Comparison of ENCODE assay signal across 21 cellular contexts in the genomic region with DNA sequence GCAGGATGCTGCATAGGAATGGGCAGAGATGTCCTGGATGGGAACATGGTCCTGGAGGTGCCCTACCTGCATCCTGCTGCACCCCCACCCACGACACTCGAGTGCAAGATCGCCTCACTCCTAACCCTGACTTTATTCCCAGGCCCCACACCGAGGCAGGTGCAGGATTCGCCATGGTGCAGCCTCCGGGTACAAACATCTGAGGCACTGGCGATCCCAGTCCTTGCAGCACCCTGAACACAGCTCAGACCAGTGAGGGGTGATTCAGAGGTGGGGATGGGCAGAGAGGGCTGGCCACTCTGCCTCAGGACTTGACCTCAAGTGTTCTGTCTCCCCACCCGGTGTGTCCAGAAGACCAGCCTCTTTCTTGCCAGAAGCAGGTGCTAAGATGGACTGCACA. TPM values are rescaled to one million over a fixed set of nuclear protein-coding genes. Genes with fewer than 3 reads are reported as not detected.
DNase-seq lines count a peak whose midpoint lies in the region; ATAC-seq, FAIRE-seq and TF ChIP-seq lines count a peak whose summit lies in the region.
"Had no signal": no experiment of that assay in that cellular context is flagged by ENCODE, and none has a peak within 500 bp of the region (broad histone marks: within the 10 kb centered on the region; RNA-seq: fewer than 3 reads in every experiment).

No MANE protein-coding gene starts in this region.

- H2BK15ac ChIP-seq in H1 (ENCODE audit: low read length) (no peak overlapping the region), H9 (ENCODE audit: low read depth, low read length) (no peak overlapping the region)

- H2AFZ ChIP-seq in H1 (ENCODE audit: low read length) = no peak overlapping the region
- H2AFZ ChIP-seq in H9 (ENCODE audit: low read length) = no peak overlapping the region
- H2AFZ ChIP-seq: GM23248 had no signal

- H2BK5ac ChIP-seq in H1 (ENCODE audit: low read depth, low read length) (no peak overlapping the region), H9 (ENCODE audit: insufficient read length, low read length) (no peak overlapping the region)

- H3K56ac ChIP-seq in H1 (replicated peaks; ENCODE audit: insufficient read length, low read depth, low read length) (no peak overlapping the region), H9 (ENCODE audit: insufficient read length, low read depth, low read length) (no peak overlapping the region)

- H3K79me2 ChIP-seq in H1 (ENCODE audit: control insufficient read depth in 1 of 2, insufficient read depth in 2 of 2, low read length in 2 of 2) = peaks cover 0 to 7% of the 10 kb centered on the region in 2 experiments; a peak in 1 of 4 replicates
- no peaks in the 10 kb centered on the region; the same call in 1 of the 2 replicates for H3K79me2 ChIP-seq in H9 (ENCODE audit: insufficient read depth, low read length)

- H3K23ac ChIP-seq in H1 (ENCODE audit: insufficient read length) (no peak overlapping the region), H9 (ENCODE audit: insufficient read length, low read depth, low read length) (no peak overlapping the region)

- H2BK12ac ChIP-seq in H1 (ENCODE audit: low read depth, low read length) = no peak overlapping the region
- H2BK12ac ChIP-seq in H9 (ENCODE audit: insufficient read length, low read depth, low read length) = no peak overlapping the region

- no peaks in the 10 kb centered on the region for H3K27me3 Mint-ChIP-seq in CD4-positive, alpha-beta T cell
- H3K27me3 Mint-ChIP-seq in IgD-negative memory B cell (no peaks in the 10 kb centered on the region), H9 (ENCODE audit: low read depth) (no peaks in the 10 kb centered on the region), WTC11 (ENCODE audit: low read depth) (no peaks in the 10 kb centered on the region)
- H3K27me3 Mint-ChIP-seq: activated naive CD8-positive, alpha-beta T cell treated with anti-CD3 and anti-CD28 coated beads, Interleukin-2, amount 10 ng/mL, durations not matched to agents 7 days and 5 days; brain had no signal

- H3K27ac Mint-ChIP-seq in CD4-positive, alpha-beta T cell = peak overlapping the region; percentile 62
- H3K27ac Mint-ChIP-seq in IgD-negative memory B cell (peak overlapping the region in 2 of 3 donors; percentile 39 to 53), H9 (no peak overlapping the region; a peak in 1 of 7 replicates), WTC11 (no peak overlapping the region)
- H3K27ac Mint-ChIP-seq: activated naive CD8-positive, alpha-beta T cell treated with anti-CD3 and anti-CD28 coated beads, Interleukin-2, amount 10 ng/mL, durations not matched to agents 7 days and 5 days; brain; nephron progenitor cell had no signal

- H4K91ac ChIP-seq in H1 (replicated peaks; ENCODE audit: insufficient read length, low read length) (no peak overlapping the region), H9 (ENCODE audit: insufficient read length, low read depth, low read length) (no peak overlapping the region)

- no peak overlapping the region for H4K8ac ChIP-seq in H1 (ENCODE audit: extremely low read depth, insufficient read depth, low read length)
- H4K8ac ChIP-seq in H9 (replicated peaks; ENCODE audit: insufficient read length, low read depth, low read length) = no peak overlapping the region

- H3K14ac ChIP-seq in H1 (ENCODE audit: insufficient read length) (no peak overlapping the region), H9 (ENCODE audit: insufficient read depth, low read length) (no peak overlapping the region)

- H3K27me3 ChIP-seq in CD4-positive, alpha-beta T cell (ENCODE audit: control insufficient read depth, insufficient read depth, low read length) = no peaks in the 10 kb centered on the region
- H3K27me3 ChIP-seq in H1 (replicated peaks in 1 of 4; ENCODE audit: control insufficient read depth in 3 of 4, extremely low read depth in 1 of 4, insufficient read depth in 3 of 4, low read length in 3 of 4) (no peaks in the 10 kb centered on the region), H9 (ENCODE audit: insufficient read depth, low read length) (no peaks in the 10 kb centered on the region)

- H3K36me3 Mint-ChIP-seq in CD4-positive, alpha-beta T cell (ENCODE audit: low read depth) = peaks cover 93% of the 10 kb centered on the region
- H3K36me3 Mint-ChIP-seq in IgD-negative memory B cell (peaks cover 12% of the 10 kb centered on the region), H9 (ENCODE audit: insufficient read depth in 1 of 3, low read depth in 3 of 3) (peaks cover 9 to 33% (median 28%) of the 10 kb centered on the region in 3 experiments; a peak in 6 of 7 replicates), WTC11 (peaks cover 12% of the 10 kb centered on the region; the same call in 1 of the 2 replicates)

- 94% methylated on average over 8 of the region's 8 CpGs; no CpG with 5 or more reads in 1 of the 2 experiments for WGBS in H1 (ENCODE audit: extremely low coverage in 1 of 2, insufficient coverage in 1 of 2, insufficient read length in 1 of 2, insufficient replicate concordance in 2 of 2, low coverage in 1 of 2, low lambda C conversion rate in 2 of 2, missing lambda C conversion rate in 1 of 2), 2 experiments
- no CpG with 5 or more reads among the region's 8 CpGs for WGBS in H9 (ENCODE audit: extremely low coverage, insufficient read length, low lambda C conversion rate)

- no peak overlapping the region for H3T11ph ChIP-seq in H9 (ENCODE audit: low read length)

- H2AK5ac ChIP-seq in H1 (ENCODE audit: low read depth, low read length) (peak overlapping the region; percentile 3; the same call in 1 of the 2 replicates), H9 (ENCODE audit: insufficient read length, low read length) (no peak overlapping the region)

- H3K79me1 ChIP-seq in H1 (ENCODE audit: low read depth, low read length) = peaks cover 6% of the 10 kb centered on the region
- H3K79me1 ChIP-seq in H9 (ENCODE audit: insufficient read depth, low read depth, low read length, poor library complexity, severe bottlenecking) = no peaks in the 10 kb centered on the region

- no peak for TF ChIP-seq EP300 in H1 (IDR thresholded peaks at IDR 0.05; ENCODE audit: borderline replicate concordance in 1 of 2, low read depth in 2 of 2, low read length in 2 of 2)

- POLR2A ChIA-PET in CD4-positive, alpha-beta T cell (lab: Charles Lee) = no interaction called here
- POLR2A ChIA-PET in H1 (lab: Charles Lee; ENCODE audit: partially characterized antibody) = interaction anchor here (1.4 kb wide), 1 partner anchor 69 kb away, joined by 3 read pairs; no protein-coding TSS in a partner anchor
- POLR2A ChIA-PET in WTC11 (lab: Charles Lee) = no interaction called here

- no peak overlapping the region for H3K4me3 ChIP-seq in H1 (ENCODE audit: extremely low read depth in 1 of 4, insufficient read depth in 2 of 4, low read depth in 3 of 4, low read length in 4 of 4)
- H3K4me3 ChIP-seq: GM23248 had no signal

- H3K4ac ChIP-seq in H1 (replicated peaks; ENCODE audit: insufficient read length, low read depth, low read length) (no peak overlapping the region), H9 (ENCODE audit: low read depth, low read length) (no peak overlapping the region)

- no peak overlapping the region for H4K5ac ChIP-seq in H1 (ENCODE audit: insufficient read length, low read depth, low read length)
- no peak overlapping the region for H4K5ac ChIP-seq in H9 (ENCODE audit: insufficient read length, low read depth, low read length)

- no peak for FAIRE-seq in H1 (lab: Jason Lieb, UNC)
- FAIRE-seq: D721Med, islet of Langerhans had no signal

- H2BK20ac ChIP-seq in H1 (ENCODE audit: low read length) (no peak overlapping the region), H9 (ENCODE audit: low read depth, low read length, poor library complexity, severe bottlenecking) (no peak overlapping the region)

- CTCF ChIA-PET in CD4-positive, alpha-beta T cell (lab: Charles Lee) = no interaction called here
- CTCF ChIA-PET in H1 (lab: Charles Lee; ENCODE audit: partially characterized antibody) (interaction anchor here (0.9 to 3.3 kb wide), 3 partner anchors 9 to 15 kb away, joined by 3 to 24 read pairs (median 4); no protein-coding TSS in a partner anchor), WTC11 (lab: Charles Lee) (interaction anchor here (0.7 to 1.0 kb wide), 2 partner anchors 10 to 59 kb away, joined by 3 to 4 read pairs; no protein-coding TSS in a partner anchor)

- ATAC-seq in CD4-positive, alpha-beta T cell (ENCODE audit: poor library complexity) = no peak
- ATAC-seq in GM19351 (IDR thresholded peaks at IDR 0.05; ENCODE audit: unreplicated experiment) (no peak), WTC11 (no peak)

- H3K18ac ChIP-seq in H1 (ENCODE audit: extremely low read depth, low read length) = no peak overlapping the region
- H3K18ac ChIP-seq in H9 (ENCODE audit: insufficient read length, low read depth, low read length) = no peak overlapping the region

- peaks cover 0 to 7% (median 0%) of the 10 kb centered on the region in 4 experiments; a peak in 2 of 8 replicates for H3K36me3 ChIP-seq in H1 (ENCODE audit: control insufficient read depth in 2 of 4, insufficient read depth in 4 of 4, low read length in 3 of 4)

- peaks cover 2 to 3% of the 10 kb centered on the region in 2 experiments for H4K20me1 ChIP-seq in H1 (replicated peaks in 1 of 2; ENCODE audit: control insufficient read depth in 1 of 2, insufficient read depth in 2 of 2, low read length in 2 of 2)
- H4K20me1 ChIP-seq in H9 (ENCODE audit: control insufficient read depth, insufficient read depth, insufficient read length) = no peaks in the 10 kb centered on the region

- intact Hi-C loops in CD4-positive, alpha-beta T cell (cut with DNase I, micrococcal nuclease) = no loop called here
- intact Hi-C loops in posterior vena cava (cut with DNase I) = no loop called here

- no peaks in the 10 kb centered on the region for H3K9me3 Mint-ChIP-seq in CD4-positive, alpha-beta T cell
- H3K9me3 Mint-ChIP-seq in IgD-negative memory B cell (no peaks in the 10 kb centered on the region), H9 (peaks cover 0 to 2% of the 10 kb centered on the region in 2 experiments; a peak in 2 of 5 replicates), WTC11 (no peaks in the 10 kb centered on the region)
- H3K9me3 Mint-ChIP-seq: activated naive CD8-positive, alpha-beta T cell treated with anti-CD3 and anti-CD28 coated beads, Interleukin-2, amount 10 ng/mL, durations not matched to agents 7 days and 5 days had no signal

- peak overlapping the region; percentile 26 for H3K27ac ChIP-seq in CD4-positive, alpha-beta T cell (ENCODE audit: low read depth, low read length)
- H3K27ac ChIP-seq in H1 (ENCODE audit: low read depth, low read length) (no peak overlapping the region), H9 (ENCODE audit: insufficient read length, low read depth, low read length) (no peak overlapping the region)
- H3K27ac ChIP-seq: GM23248 had no signal

- peak overlapping the region; percentile 20 for H3K4me3 Mint-ChIP-seq in CD4-positive, alpha-beta T cell
- H3K4me3 Mint-ChIP-seq in IgD-negative memory B cell (peak overlapping the region in 2 of 4 donors; percentile 37 to 70), H9 (no peak overlapping the region), WTC11 (no peak overlapping the region)
- H3K4me3 Mint-ChIP-seq: activated naive CD8-positive, alpha-beta T cell treated with anti-CD3 and anti-CD28 coated beads, Interleukin-2, amount 10 ng/mL, durations not matched to agents 7 days and 5 days; brain; nephron progenitor cell had no signal

- H3K4me1 Mint-ChIP-seq in CD4-positive, alpha-beta T cell (ENCODE audit: low read depth) = peaks cover 73% of the 10 kb centered on the region
- H3K4me1 Mint-ChIP-seq in IgD-negative memory B cell = peaks cover 15 to 37% (median 30%) of the 10 kb centered on the region in 3 donors
- H3K4me1 Mint-ChIP-seq in H9 = peaks cover 29 to 30% of the 10 kb centered on the region in 2 experiments
- peaks cover 51% of the 10 kb centered on the region for H3K4me1 Mint-ChIP-seq in WTC11

- H3K4me2 ChIP-seq in H1 (ENCODE audit: insufficient read depth in 1 of 2, low read depth in 2 of 2, low read length in 2 of 2) (no peak overlapping the region), H9 (ENCODE audit: insufficient read depth, insufficient read length, low read length) (no peak overlapping the region)

- TF ChIP-seq RAD21 in H1 (IDR thresholded peaks at IDR 0.05 in 1 of 2, conservative IDR thresholded peaks at IDR 0.05 in 1 of 2; ENCODE audit: low read depth in 2 of 2, low read length in 2 of 2) = no peak

- no peaks in the 10 kb centered on the region for H3K23me2 ChIP-seq in H1 (ENCODE audit: low read depth, low read length)
- no peaks in the 10 kb centered on the region for H3K23me2 ChIP-seq in H9 (ENCODE audit: insufficient read length, low read depth, low read length, poor library complexity, severe bottlenecking)

- TF ChIP-seq CTCF in CD4-positive, alpha-beta T cell (IDR thresholded peaks at IDR 0.05) = no peak
- TF ChIP-seq CTCF in H1 (IDR thresholded peaks at IDR 0.05; ENCODE audit: control extremely low read depth in 1 of 3, insufficient read depth in 1 of 3, low read depth in 1 of 3, low read length in 3 of 3) (no peak), H9 (conservative IDR thresholded peaks at IDR 0.05) (no peak), WTC11 (IDR thresholded peaks at IDR 0.05) (no peak)

- H3K4me1 ChIP-seq in H1 (replicated peaks in 1 of 4; ENCODE audit: control insufficient read depth in 3 of 4, insufficient read depth in 4 of 4, low read length in 3 of 4) (peaks cover 0 to 33% (median 5%) of the 10 kb centered on the region in 4 experiments; a peak in 6 of 7 replicates), H9 (ENCODE audit: insufficient read depth, low read length) (no peaks in the 10 kb centered on the region; the same call in 1 of the 2 replicates)

- H2BK120ac ChIP-seq in H1 (replicated peaks; ENCODE audit: low read depth, low read length) (no peak overlapping the region), H9 (ENCODE audit: low read depth, low read length, poor library complexity, severe bottlenecking) (no peak overlapping the region)

- TF ChIP-seq POLR2A in H1 (IDR thresholded peaks at IDR 0.05; ENCODE audit: control extremely low read depth in 1 of 2, low read depth in 2 of 2, low read length in 2 of 2) = no peak

- no peak overlapping the region for H3K9ac ChIP-seq in H1 (replicated peaks in 1 of 4; ENCODE audit: extremely low read depth in 1 of 4, low read depth in 3 of 4, low read length in 3 of 4)
- H3K9ac ChIP-seq in H9 (ENCODE audit: extremely low read depth, insufficient read length, low read length) = no peak overlapping the region
- H3K9ac ChIP-seq: GM23248 had no signal

- no peak for DNase-seq in CD4-positive, alpha-beta T cell
- no peak for DNase-seq in H1 (ENCODE audit: low read depth in 1 of 2, low spot score in 2 of 2)
- DNase-seq in posterior vena cava (ENCODE audit: low spot score) = peak; percentile 64
- DNase-seq in H9 = no peak
- DNase-seq in NCI-H1436 (lab: John Stamatoyannopoulos, UW) = no peak
- no peak for DNase-seq in WTC11 (ENCODE audit: low spot score)
- DNase-seq: activated naive CD8-positive, alpha-beta T cell treated with anti-CD3 and anti-CD28 coated beads, Interleukin-2, amount 10 ng/mL, durations not matched to agents 7 days and 5 days; activated T-cell treated with anti-CD3 and anti-CD28 coated beads, Interleukin-2, amount 50 U/mL, for 48 hours; cortex of kidney; GM23248; mammary epithelial cell; NCI-H1092; NCI-H510A treated with DMSO at 0.1 percent for 48 hours; nephron progenitor cell; stimulated activated CD8-positive, alpha-beta memory T cell treated with anti-CD3 and anti-CD28 coated beads, Interleukin-4, amount 100 ng/mL, for 48 hours; SW 1271 had no signal

- H3K9me3 ChIP-seq in CD4-positive, alpha-beta T cell (ENCODE audit: control insufficient read depth, low read length) = no peaks in the 10 kb centered on the region
- H3K9me3 ChIP-seq in H1 (ENCODE audit: insufficient read depth in 2 of 2, low read depth in 1 of 2, low read length in 1 of 2) (no peaks in the 10 kb centered on the region), H9 (ENCODE audit: control insufficient read depth, low read depth, low read length) (no peaks in the 10 kb centered on the region)

RNA-seq across cellular contexts. Expression of a gene that starts 49.1 kb away (rescaled TPM):
- total RNA-seq in CD4-positive, alpha-beta T cell = 100 to 1,000 TPM; 284 to 308 TPM
- polyA plus RNA-seq in IgD-negative memory B cell (81.4 TPM), H1 (2011; rRNA removed) (15.7 and 18.3 TPM in 2 replicates)
- total RNA-seq in H1 (2021; fragmentation: NEBNext Ultra II Directional; extraction: Animal tissue kit (Norgen Biotek cat#: 25700)) = 32.4 and 33.4 TPM in 2 replicates
- polyA plus RNA-seq in H1 (2011; cell fraction: cytosol; rRNA removed) = 16.2 TPM
- polyA plus RNA-seq in H1 (2011; cell fraction: nucleus; rRNA removed) = 17.3 TPM
- 21.5 to 39.3 TPM (median 24.4 TPM) in 4 replicates for polyA plus RNA-seq in H1 (2012, experiment 1 of 2)
- polyA plus RNA-seq in H1 (2012, experiment 2 of 2) = 13.0 TPM
- polyA plus RNA-seq in H1 (2013, experiment 1 of 2) = 34.5 TPM
- 37.8 TPM for polyA plus RNA-seq in H1 (2013, experiment 2 of 2)
- 15.4 and 21.4 TPM in 2 replicates for polyA minus RNA-seq in H1 (2011; rRNA and poly(A)+ RNA removed)
- polyA minus RNA-seq in H1 (2011; cell fraction: cytosol; rRNA and poly(A)+ RNA removed) = 21.7 TPM
- polyA minus RNA-seq in H1 (2011; cell fraction: nucleus; rRNA and poly(A)+ RNA removed) = 10.9 TPM
- total RNA-seq in posterior vena cava (10 to 100 TPM; 49.6 to 97.8 TPM), H9 (2021) (30.6 and 33.4 TPM in 2 replicates), WTC11 (2021) (36.9 to 38.1 TPM (median 37.2 TPM) in 3 replicates)

Comparison
In these comparisons a context has a peak if more than half of its experiments do, and no peak if none do; other contexts are left out.
1. H3K27ac Mint-ChIP-seq: peak in CD4-positive, alpha-beta T cell (single experiment) and IgD-negative memory B cell (2 of 3); none in H9 (0 of 3) and WTC11 (single experiment).